Comparison of ENCODE assay signal across 8 cellular contexts in genomic region chr3:143977326-143978262, GRCh38. TPM values are rescaled to one million over a fixed set of nuclear protein-coding genes. Genes with fewer than 3 reads are reported as not detected.
DNase-seq lines count a peak whose midpoint lies in the region; ATAC-seq and TF ChIP-seq lines count a peak whose summit lies in the region.

No MANE protein-coding gene starts in this region.

- intact Hi-C loops in A673 (cut with micrococcal nuclease; ENCODE audit: unreplicated experiment), result loop anchor here (10.0 kb wide), 2 partner anchors 387 to 617 kb away; no protein-coding TSS in a partner anchor

- no peaks in the 10 kb centered on the region; the same call in 1 of the 2 replicates for H3K36me3 ChIP-seq in BJ (ENCODE audit: control insufficient read depth, insufficient read depth, low read length)
- no peaks in the 10 kb centered on the region for H3K36me3 ChIP-seq in A673 (ENCODE audit: insufficient read depth, low read length, poor library complexity, severe bottlenecking)

- TF ChIP-seq CTCF in BJ (IDR thresholded peaks at IDR 0.05; ENCODE audit: insufficient read depth, low read depth, low read length) (no peak), brain (conservative IDR thresholded peaks at IDR 0.05) (no peak), A673 (conservative IDR thresholded peaks at IDR 0.05; ENCODE audit: low read depth, low read length) (no peak)

- DNase-seq in BJ (ENCODE audit: low read depth) (no peak), putamen (ENCODE audit: low spot score) (peak; percentile 25), A673 (ENCODE audit: low spot score) (no peak)
- DNase-seq in stimulated activated effector memory CD8-positive, alpha-beta T cell treated with anti-CD3 and anti-CD28 coated beads, Interleukin-12 subunit alpha, Interleukin-12 subunit beta, amount 100 ng/mL, for 72 hours (ENCODE audit: low spot score in 2 of 2), result no peak
- no peak for DNase-seq in activated CD4-positive, alpha-beta T cell treated with anti-CD3 and anti-CD28 coated beads, Interleukin-2, amount 50 U/mL, for 1 hour

- H3K9me3 Mint-ChIP-seq in brain, result peaks cover 11 to 22% (median 15%) of the 10 kb centered on the region in 5 experiments
- H3K9me3 Mint-ChIP-seq in stimulated activated effector memory CD8-positive, alpha-beta T cell treated with anti-CD3 and anti-CD28 coated beads, Interleukin-12 subunit alpha, Interleukin-12 subunit beta, amount 100 ng/mL, for 72 hours, result peaks cover under 1% of the 10 kb centered on the region

- H3K4me3 ChIP-seq in BJ (ENCODE audit: low read depth, low read length) (peak overlapping the region; percentile 23), A673 (ENCODE audit: low read depth, low read length, poor library complexity, severe bottlenecking) (no peak overlapping the region)

- H3K4me1 ChIP-seq in A673 (ENCODE audit: insufficient read depth, low read length, poor library complexity, severe bottlenecking), result peaks cover 40% of the 10 kb centered on the region

- no peak overlapping the region for H3K27ac ChIP-seq in A673 (ENCODE audit: low read depth, low read length, poor library complexity, severe bottlenecking)

- ATAC-seq in GM19395 (IDR thresholded peaks at IDR 0.05; ENCODE audit: unreplicated experiment), result peak; percentile 51
- peak; percentile 40 for ATAC-seq in HG03442 (IDR thresholded peaks at IDR 0.05; ENCODE audit: unreplicated experiment)
- no peak for ATAC-seq in stimulated activated effector memory CD8-positive, alpha-beta T cell treated with anti-CD3 and anti-CD28 coated beads, Interleukin-12 subunit alpha, Interleukin-12 subunit beta, amount 100 ng/mL, for 72 hours

- peak overlapping the region; percentile 81 to 92 (median 85) for H3K4me3 Mint-ChIP-seq in brain
- H3K4me3 Mint-ChIP-seq in stimulated activated effector memory CD8-positive, alpha-beta T cell treated with anti-CD3 and anti-CD28 coated beads, Interleukin-12 subunit alpha, Interleukin-12 subunit beta, amount 100 ng/mL, for 72 hours, result no peak overlapping the region

- no TSS peak for BruUV-seq in A673 (replicated peaks; lab: Mats Ljungman, UMichigan)

- CTCF ChIA-PET in BJ (lab: Yijun Ruan, JAX) (interaction anchor here (0.6 to 1.4 kb wide), 3 partner anchors 84 to 794 kb away, joined by 3 to 5 read pairs (median 4); no protein-coding TSS in a partner anchor), A673 (lab: Charles Lee) (no interaction called here)

- H3K9me3 ChIP-seq in A673 (ENCODE audit: low read depth, low read length, poor library complexity, severe bottlenecking), result no peaks in the 10 kb centered on the region

- peaks cover 60% of the 10 kb centered on the region for H3K4me1 Mint-ChIP-seq in brain
- H3K4me1 Mint-ChIP-seq in stimulated activated effector memory CD8-positive, alpha-beta T cell treated with anti-CD3 and anti-CD28 coated beads, Interleukin-12 subunit alpha, Interleukin-12 subunit beta, amount 100 ng/mL, for 72 hours, result peaks cover 33% of the 10 kb centered on the region

- H3K27me3 Mint-ChIP-seq in brain, result peaks cover 7% of the 10 kb centered on the region

- peaks cover 27% of the 10 kb centered on the region for H3K36me3 Mint-ChIP-seq in brain
- H3K36me3 Mint-ChIP-seq in stimulated activated effector memory CD8-positive, alpha-beta T cell treated with anti-CD3 and anti-CD28 coated beads, Interleukin-12 subunit alpha, Interleukin-12 subunit beta, amount 100 ng/mL, for 72 hours, result peaks cover 7% of the 10 kb centered on the region

- POLR2A ChIA-PET in BJ (lab: Charles Lee), result no interaction called here
- POLR2A ChIA-PET in A673 (lab: Charles Lee; ENCODE audit: low non-redundant PET), result no interaction called here

- H3K27me3 ChIP-seq in BJ (ENCODE audit: control insufficient read depth, insufficient read depth, low read length) (no peaks in the 10 kb centered on the region), A673 (replicated peaks; ENCODE audit: insufficient read depth, low read depth, low read length, poor library complexity) (no peaks in the 10 kb centered on the region)

- peak overlapping the region; percentile 35 to 86 (median 74) for H3K27ac Mint-ChIP-seq in brain
- no peak overlapping the region for H3K27ac Mint-ChIP-seq in stimulated activated effector memory CD8-positive, alpha-beta T cell treated with anti-CD3 and anti-CD28 coated beads, Interleukin-12 subunit alpha, Interleukin-12 subunit beta, amount 100 ng/mL, for 72 hours

RNA-seq across cellular contexts. Expression of gene DIPK2A, which starts 6.0 kb away (rescaled TPM):
- polyA plus RNA-seq in BJ (2011; rRNA removed) (11.6 and 12.6 TPM in 2 replicates), brain (ENCODE audit: insufficient read depth, low read depth, low replicate concordance) (5.6 TPM)
- 7.5 and 10.1 TPM in 2 replicates for polyA minus RNA-seq in BJ (2011; rRNA and poly(A)+ RNA removed)
- total RNA-seq in A673 (2021), result 41.9 and 47.7 TPM in 2 replicates
